In the genomic region with DNA sequence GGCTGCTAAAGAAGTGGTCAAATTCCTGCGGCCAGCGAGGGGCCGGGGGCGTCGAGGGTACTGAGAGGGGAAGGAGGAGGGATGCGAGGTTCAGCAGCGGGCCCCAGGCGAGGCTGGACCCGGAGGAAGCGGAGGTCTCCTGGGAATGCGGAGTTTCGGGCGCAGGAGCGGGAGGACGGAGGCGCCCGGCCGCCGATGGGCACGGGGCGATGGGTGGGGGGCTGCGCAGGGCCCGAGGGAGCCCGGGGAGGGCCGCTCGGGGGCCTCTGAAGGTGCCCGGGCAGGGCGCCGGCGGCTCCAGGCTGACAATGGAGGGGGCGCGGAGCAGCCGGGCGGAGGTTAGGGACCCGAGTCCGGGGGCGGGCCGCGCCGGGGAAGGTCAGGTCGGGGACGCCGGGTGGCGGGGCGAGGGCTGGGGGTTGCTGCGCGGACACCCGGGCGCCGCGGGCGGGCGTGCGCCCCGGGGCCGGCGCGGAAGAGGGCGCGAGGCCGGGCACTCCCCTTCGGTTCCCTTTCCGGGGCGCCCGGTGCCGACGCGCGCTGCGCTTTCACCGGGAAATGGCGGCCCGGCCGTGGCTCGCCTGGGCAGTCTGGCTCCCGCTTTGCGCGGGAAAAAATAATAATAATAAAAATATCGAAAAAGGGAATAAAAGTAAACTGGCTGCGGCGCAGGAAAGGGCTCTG, we compare ENCODE assay signal across 8 cellular contexts. TPM values are rescaled to one million over a fixed set of nuclear protein-coding genes. Genes with fewer than 3 reads are reported as not detected.
DNase-seq lines count a peak whose midpoint lies in the region; ATAC-seq and TF ChIP-seq lines count a peak whose summit lies in the region.

No MANE protein-coding gene starts in this region.

- ATAC-seq in left colon (peak; percentile 71), GM21381 (IDR thresholded peaks at IDR 0.05; ENCODE audit: unreplicated experiment) (no peak)
- ATAC-seq in stimulated activated naive CD8-positive, alpha-beta T cell treated with anti-CD3 and anti-CD28 coated beads, Interleukin-15, amount 100 ng/mL, for 72 hours = peak; percentile 73

- H3K4me1 Mint-ChIP-seq in stimulated activated naive CD8-positive, alpha-beta T cell treated with anti-CD3 and anti-CD28 coated beads, Interleukin-15, amount 100 ng/mL, for 72 hours = peaks cover 9% of the 10 kb centered on the region
- peaks cover 6% of the 10 kb centered on the region for H3K4me1 Mint-ChIP-seq in HFFc6 (ENCODE audit: low read depth)

- peak overlapping the region; percentile 82 for H3K9ac ChIP-seq in HUES48 (ENCODE audit: low read depth, low read length)

- H3K4me3 ChIP-seq in HUES48 (ENCODE audit: low read depth, low read length) (peak overlapping the region; percentile 84), cardiac fibroblast (replicated peaks in 1 of 2; ENCODE audit: low read depth in 2 of 2, low read length in 2 of 2) (peak overlapping the region; percentile 65 to 82)

- no peaks in the 10 kb centered on the region for H3K9me3 ChIP-seq in HUES48 (ENCODE audit: control insufficient read depth, insufficient read depth, low read length)

- intact Hi-C loops in left colon (cut with DNase I, micrococcal nuclease) = no loop called here

- H3K27ac ChIP-seq in HUES48 (ENCODE audit: low read depth, low read length) = peak overlapping the region; percentile 80

- peak; percentile 42 for DNase-seq in AG20443 (ENCODE audit: low spot score)
- DNase-seq in cardiac fibroblast (ENCODE audit: low read depth in 2 of 2) = peak; percentile 5 to 16
- DNase-seq in left colon = peak in 1 of 2 donors; percentile 27
- DNase-seq in stimulated activated naive CD8-positive, alpha-beta T cell treated with anti-CD3 and anti-CD28 coated beads, Interleukin-15, amount 100 ng/mL, for 72 hours = peak; percentile 36 to 44
- DNase-seq in HFFc6 = no peak
- no peak for DNase-seq in NK-92 treated with Interleukin-12 subunit alpha and Interleukin-12 subunit beta, amount 100 ng/mL, for 24 hours (lab: John Stamatoyannopoulos, UW)

- no peaks in the 10 kb centered on the region for H3K36me3 Mint-ChIP-seq in HFFc6 (ENCODE audit: low read depth)

- peak overlapping the region; percentile 83 to 88 for H3K4me3 Mint-ChIP-seq in stimulated activated naive CD8-positive, alpha-beta T cell treated with anti-CD3 and anti-CD28 coated beads, Interleukin-15, amount 100 ng/mL, for 72 hours
- no peak overlapping the region; the same call in 1 of the 2 replicates for H3K4me3 Mint-ChIP-seq in HFFc6

- peaks cover 12% of the 10 kb centered on the region for H3K4me1 ChIP-seq in HUES48 (ENCODE audit: control insufficient read depth, insufficient read depth, low read length)

- no peaks in the 10 kb centered on the region for H3K36me3 ChIP-seq in HUES48 (ENCODE audit: control insufficient read depth, insufficient read depth, low read length)

- no peak for TF ChIP-seq CTCF in cardiac fibroblast (IDR thresholded peaks at IDR 0.05; ENCODE audit: low read depth, low read length)
- TF ChIP-seq CTCF in HFFc6 (IDR thresholded peaks at IDR 0.05) = no peak

- H3K27ac Mint-ChIP-seq in stimulated activated naive CD8-positive, alpha-beta T cell treated with anti-CD3 and anti-CD28 coated beads, Interleukin-15, amount 100 ng/mL, for 72 hours = peak overlapping the region in 1 of 2 donors; percentile 68
- no peak overlapping the region for H3K27ac Mint-ChIP-seq in HFFc6

- H3K27me3 Mint-ChIP-seq in stimulated activated naive CD8-positive, alpha-beta T cell treated with anti-CD3 and anti-CD28 coated beads, Interleukin-15, amount 100 ng/mL, for 72 hours = peaks cover 52% of the 10 kb centered on the region
- peaks cover 30% of the 10 kb centered on the region for H3K27me3 Mint-ChIP-seq in HFFc6 (ENCODE audit: insufficient read depth)

- H3K27me3 ChIP-seq in HUES48 (ENCODE audit: control insufficient read depth, insufficient read depth, low read length) = peaks cover 79% of the 10 kb centered on the region

- H3K9me3 Mint-ChIP-seq in stimulated activated naive CD8-positive, alpha-beta T cell treated with anti-CD3 and anti-CD28 coated beads, Interleukin-15, amount 100 ng/mL, for 72 hours = no peaks in the 10 kb centered on the region
- no peaks in the 10 kb centered on the region for H3K9me3 Mint-ChIP-seq in HFFc6

RNA-seq across cellular contexts. Expression of a gene that starts 0.7 kb away (rescaled TPM):
- total RNA-seq in left colon = 10 to 100 TPM; 10.4 to 11.8 TPM
- 1 to 10 TPM in 1 of 6 experiments, under 1 TPM in 1, not detected in 4; 0.69 to 1.1 TPM for total RNA-seq in HFFc6 (2021; fragmentation: NEBNext Ultra II Directional; extraction: Animal tissue kit (Norgen Biotek cat#: 25700))

Comparison
In these comparisons a context has a peak if more than half of its experiments do, and no peak if none do; other contexts are left out.
1. DNase-seq: peak in AG20443 (single experiment), cardiac fibroblast (2 of 2) and stimulated activated naive CD8-positive, alpha-beta T cell treated with anti-CD3 and anti-CD28 coated beads, Interleukin-15, amount 100 ng/mL, for 72 hours (2 of 2); none in HFFc6 (single experiment) and NK-92 treated with Interleukin-12 subunit alpha and Interleukin-12 subunit beta, amount 100 ng/mL, for 24 hours (single experiment).
2. RNA of a gene that starts 0.7 kb away (total RNA-seq): 10.4 to 11.8 TPM in left colon; 0.69 to 1.1 TPM in HFFc6; every median in the first group is over 4 times any median in the second.